4 cellular contexts compared by ENCODE assay signal in genomic region chr6:165654144-165654543, GRCh38. TPM values are rescaled to one million over a fixed set of nuclear protein-coding genes. Genes with fewer than 3 reads are reported as not detected.
"Had no signal": no experiment of that assay in that cellular context is flagged by ENCODE, and none has a peak within 500 bp of the region (broad histone marks: within the 10 kb centered on the region; RNA-seq: fewer than 3 reads in every experiment).

No MANE protein-coding gene starts in this region.

- DNase-seq: IMR-90 had no signal

- H3K27ac ChIP-seq: HL-60 had no signal

- H3K4me3 ChIP-seq: K562 had no signal

RNA-seq across cellular contexts. Expression of gene PDE10A, which starts 8.9 kb away (rescaled TPM):
- total RNA-seq: HepG2 had no signal
